ENCODE assay signal across 20 cellular contexts in the genomic region with DNA sequence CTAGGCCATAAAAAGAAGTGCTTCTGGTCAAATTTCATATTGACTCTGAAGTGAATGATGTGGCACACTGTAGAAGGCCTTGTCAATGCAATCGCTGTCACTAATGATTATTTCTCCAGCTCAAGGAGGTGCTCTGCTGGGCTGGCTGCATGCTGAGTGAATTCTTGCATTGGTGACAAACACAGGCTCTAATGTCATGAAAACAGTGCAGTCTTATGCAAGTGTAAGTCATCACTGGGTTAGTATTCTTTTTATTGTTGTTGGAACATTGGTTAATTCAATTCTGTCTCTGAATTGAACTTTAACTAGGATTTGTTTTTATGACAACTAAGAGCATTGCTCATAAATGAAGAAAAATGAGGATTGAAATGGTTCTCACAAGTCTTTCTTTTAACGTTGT. TPM values are rescaled to one million over a fixed set of nuclear protein-coding genes. Genes with fewer than 3 reads are reported as not detected.
"Had no signal": no experiment of that assay in that cellular context is flagged by ENCODE, and none has a peak within 500 bp of the region (broad histone marks: within the 10 kb centered on the region; RNA-seq: fewer than 3 reads in every experiment).

No MANE protein-coding gene starts in this region.

- H3K27me3 ChIP-seq: adrenal gland, esophagus muscularis mucosa, stomach, upper lobe of right lung had no signal

- H3K9me3 ChIP-seq: adrenal gland, esophagus muscularis mucosa, mucosa of descending colon, prostate gland, stomach, upper lobe of right lung had no signal

- H3K4me2 ChIP-seq: smooth muscle cell had no signal

- DNase-seq: activated CD8-positive, alpha-beta memory T cell treated with anti-CD3 and anti-CD28 coated beads for 24 hours; activated CD8-positive, alpha-beta memory T cell treated with anti-CD3 and anti-CD28 coated beads, Interleukin-2, amount 50 U/mL, for 48 hours; activated gamma-delta T cell; adrenal gland; effector CD8-positive, alpha-beta T cell; mesenchymal stem cell; mucosa of descending colon; naive B cell; right cardiac atrium; stimulated activated CD4-positive, alpha-beta T cell treated with anti-CD3 and anti-CD28 coated beads, Interleukin-4, amount 100 ng/mL, for 1 hour; stomach; upper lobe of right lung had no signal

- H3K27ac ChIP-seq: adrenal gland, prostate gland, stomach, upper lobe of right lung had no signal

- ATAC-seq: activated CD4-positive, CD25-positive, alpha-beta regulatory T cell treated with anti-CD3 and anti-CD28 coated beads, Interleukin-2, amount 50 U/mL, for 24 hours; mucosa of descending colon; right cardiac atrium; upper lobe of right lung had no signal

- H3K4me1 ChIP-seq: adrenal gland, prostate gland had no signal

- H3K36me3 ChIP-seq: adrenal gland, esophagus muscularis mucosa, prostate gland, stomach, upper lobe of right lung had no signal

- H3K4me3 ChIP-seq: adrenal gland, esophagus muscularis mucosa, mucosa of descending colon, prostate gland, smooth muscle cell, stomach, upper lobe of right lung had no signal

RNA-seq across cellular contexts. Expression of a gene that starts 57.3 kb away (rescaled TPM):
- total RNA-seq: astrocyte, fibroblast of villous mesenchyme, glomerular endothelial cell, osteocyte, smooth muscle cell had no signal
